In the genomic region with DNA sequence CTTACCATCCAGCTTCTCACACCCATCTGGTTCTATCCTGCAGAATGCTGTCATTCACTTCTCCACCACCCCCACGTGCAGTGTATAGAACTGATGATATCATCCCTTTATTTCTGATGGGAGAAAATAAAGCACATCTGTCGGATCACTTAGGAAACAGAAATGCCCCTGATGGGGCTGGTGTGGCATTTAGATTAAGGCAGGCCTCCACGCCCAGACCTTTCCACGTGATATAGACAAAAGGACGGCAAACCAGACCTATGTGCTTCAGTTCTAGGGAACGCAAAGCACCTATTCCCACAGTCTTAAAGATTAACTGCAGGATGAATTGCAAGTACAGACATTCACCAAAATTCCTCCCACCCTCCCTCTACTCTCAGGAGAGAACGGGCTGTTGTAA, we compare ENCODE assay signal across 1 cellular context.
A peak's percentile ranks its signal among the peaks of the same experiment; 100 is the strongest.
TF ChIP-seq lines count a peak whose summit lies in the region.

No MANE protein-coding gene starts in this region.

TF ChIP-seq in HEK293, 187 proteins besides CTCF, POLR2A, EP300 and RAD21 (continued from another document and continues in another):
- TF ChIP-seq, protein P1, sequence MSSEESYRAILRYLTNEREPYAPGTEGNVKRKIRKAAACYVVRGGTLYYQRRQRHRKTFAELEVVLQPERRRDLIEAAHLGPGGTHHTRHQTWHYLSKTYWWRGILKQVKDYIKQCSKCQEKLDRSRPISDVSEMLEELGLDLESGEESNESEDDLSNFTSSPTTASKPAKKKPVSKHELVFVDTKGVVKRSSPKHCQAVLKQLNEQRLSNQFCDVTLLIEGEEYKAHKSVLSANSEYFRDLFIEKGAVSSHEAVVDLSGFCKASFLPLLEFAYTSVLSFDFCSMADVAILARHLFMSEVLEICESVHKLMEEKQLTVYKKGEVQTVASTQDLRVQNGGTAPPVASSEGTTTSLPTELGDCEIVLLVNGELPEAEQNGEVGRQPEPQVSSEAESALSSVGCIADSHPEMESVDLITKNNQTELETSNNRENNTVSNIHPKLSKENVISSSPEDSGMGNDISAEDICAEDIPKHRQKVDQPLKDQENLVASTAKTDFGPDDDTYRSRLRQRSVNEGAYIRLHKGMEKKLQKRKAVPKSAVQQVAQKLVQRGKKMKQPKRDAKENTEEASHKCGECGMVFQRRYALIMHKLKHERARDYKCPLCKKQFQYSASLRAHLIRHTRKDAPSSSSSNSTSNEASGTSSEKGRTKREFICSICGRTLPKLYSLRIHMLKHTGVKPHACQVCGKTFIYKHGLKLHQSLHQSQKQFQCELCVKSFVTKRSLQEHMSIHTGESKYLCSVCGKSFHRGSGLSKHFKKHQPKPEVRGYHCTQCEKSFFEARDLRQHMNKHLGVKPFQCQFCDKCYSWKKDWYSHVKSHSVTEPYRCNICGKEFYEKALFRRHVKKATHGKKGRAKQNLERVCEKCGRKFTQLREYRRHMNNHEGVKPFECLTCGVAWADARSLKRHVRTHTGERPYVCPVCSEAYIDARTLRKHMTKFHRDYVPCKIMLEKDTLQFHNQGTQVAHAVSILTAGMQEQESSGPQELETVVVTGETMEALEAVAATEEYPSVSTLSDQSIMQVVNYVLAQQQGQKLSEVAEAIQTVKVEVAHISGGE (tag by site-specific recombination; conservative IDR thresholded peaks at IDR 0.05; ENCODE audit: low read depth), result no peak
- TF ChIP-seq, protein P2, sequence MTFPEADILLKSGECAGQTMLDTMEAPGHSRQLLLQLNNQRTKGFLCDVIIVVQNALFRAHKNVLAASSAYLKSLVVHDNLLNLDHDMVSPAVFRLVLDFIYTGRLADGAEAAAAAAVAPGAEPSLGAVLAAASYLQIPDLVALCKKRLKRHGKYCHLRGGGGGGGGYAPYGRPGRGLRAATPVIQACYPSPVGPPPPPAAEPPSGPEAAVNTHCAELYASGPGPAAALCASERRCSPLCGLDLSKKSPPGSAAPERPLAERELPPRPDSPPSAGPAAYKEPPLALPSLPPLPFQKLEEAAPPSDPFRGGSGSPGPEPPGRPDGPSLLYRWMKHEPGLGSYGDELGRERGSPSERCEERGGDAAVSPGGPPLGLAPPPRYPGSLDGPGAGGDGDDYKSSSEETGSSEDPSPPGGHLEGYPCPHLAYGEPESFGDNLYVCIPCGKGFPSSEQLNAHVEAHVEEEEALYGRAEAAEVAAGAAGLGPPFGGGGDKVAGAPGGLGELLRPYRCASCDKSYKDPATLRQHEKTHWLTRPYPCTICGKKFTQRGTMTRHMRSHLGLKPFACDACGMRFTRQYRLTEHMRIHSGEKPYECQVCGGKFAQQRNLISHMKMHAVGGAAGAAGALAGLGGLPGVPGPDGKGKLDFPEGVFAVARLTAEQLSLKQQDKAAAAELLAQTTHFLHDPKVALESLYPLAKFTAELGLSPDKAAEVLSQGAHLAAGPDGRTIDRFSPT (tag by site-specific recombination; IDR thresholded peaks at IDR 0.05), result no peak
- TF ChIP-seq ZNF510 (tag by site-specific recombination; IDR thresholded peaks at IDR 0.05; ENCODE audit: insufficient replicate concordance), result no peak
- no peak for TF ChIP-seq ZNF433 (tag by site-specific recombination; IDR thresholded peaks at IDR 0.05; ENCODE audit: low read depth)
- TF ChIP-seq ZNF596 (tag by site-specific recombination; IDR thresholded peaks at IDR 0.05), result no peak
- no peak for TF ChIP-seq ZNF133 (tag by site-specific recombination; IDR thresholded peaks at IDR 0.05)
- TF ChIP-seq ZNF560 (tag by site-specific recombination; IDR thresholded peaks at IDR 0.05; ENCODE audit: borderline replicate concordance), result no peak
- TF ChIP-seq, protein P3, sequence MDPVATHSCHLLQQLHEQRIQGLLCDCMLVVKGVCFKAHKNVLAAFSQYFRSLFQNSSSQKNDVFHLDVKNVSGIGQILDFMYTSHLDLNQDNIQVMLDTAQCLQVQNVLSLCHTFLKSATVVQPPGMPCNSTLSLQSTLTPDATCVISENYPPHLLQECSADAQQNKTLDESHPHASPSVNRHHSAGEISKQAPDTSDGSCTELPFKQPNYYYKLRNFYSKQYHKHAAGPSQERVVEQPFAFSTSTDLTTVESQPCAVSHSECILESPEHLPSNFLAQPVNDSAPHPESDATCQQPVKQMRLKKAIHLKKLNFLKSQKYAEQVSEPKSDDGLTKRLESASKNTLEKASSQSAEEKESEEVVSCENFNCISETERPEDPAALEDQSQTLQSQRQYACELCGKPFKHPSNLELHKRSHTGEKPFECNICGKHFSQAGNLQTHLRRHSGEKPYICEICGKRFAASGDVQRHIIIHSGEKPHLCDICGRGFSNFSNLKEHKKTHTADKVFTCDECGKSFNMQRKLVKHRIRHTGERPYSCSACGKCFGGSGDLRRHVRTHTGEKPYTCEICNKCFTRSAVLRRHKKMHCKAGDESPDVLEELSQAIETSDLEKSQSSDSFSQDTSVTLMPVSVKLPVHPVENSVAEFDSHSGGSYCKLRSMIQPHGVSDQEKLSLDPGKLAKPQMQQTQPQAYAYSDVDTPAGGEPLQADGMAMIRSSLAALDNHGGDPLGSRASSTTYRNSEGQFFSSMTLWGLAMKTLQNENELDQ (tag by site-specific recombination; IDR thresholded peaks at IDR 0.05; ENCODE audit: low read depth), result no peak
- no peak for TF ChIP-seq RBAK (tag by site-specific recombination; IDR thresholded peaks at IDR 0.05)
- TF ChIP-seq ZNF791 (tag by site-specific recombination; IDR thresholded peaks at IDR 0.05), result no peak
- no peak for TF ChIP-seq HOXC10 (CRISPR knock-in tag; IDR thresholded peaks at IDR 0.05)
- TF ChIP-seq ZNF223 (tag by site-specific recombination; IDR thresholded peaks at IDR 0.05), result no peak
- TF ChIP-seq, protein P4, sequence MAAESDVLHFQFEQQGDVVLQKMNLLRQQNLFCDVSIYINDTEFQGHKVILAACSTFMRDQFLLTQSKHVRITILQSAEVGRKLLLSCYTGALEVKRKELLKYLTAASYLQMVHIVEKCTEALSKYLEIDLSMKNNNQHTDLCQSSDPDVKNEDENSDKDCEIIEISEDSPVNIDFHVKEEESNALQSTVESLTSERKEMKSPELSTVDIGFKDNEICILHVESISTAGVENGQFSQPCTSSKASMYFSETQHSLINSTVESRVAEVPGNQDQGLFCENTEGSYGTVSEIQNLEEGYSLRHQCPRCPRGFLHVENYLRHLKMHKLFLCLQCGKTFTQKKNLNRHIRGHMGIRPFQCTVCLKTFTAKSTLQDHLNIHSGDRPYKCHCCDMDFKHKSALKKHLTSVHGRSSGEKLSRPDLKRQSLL (tag by site-specific recombination; IDR thresholded peaks at IDR 0.05), result no peak
- no peak for TF ChIP-seq ZNF18 (tag by site-specific recombination; IDR thresholded peaks at IDR 0.05)
- peak; percentile 36; the same call in 1 of the 2 replicates for TF ChIP-seq GLIS1 (tag by site-specific recombination; IDR thresholded peaks at IDR 0.05)
- TF ChIP-seq ZNF600 (tag by site-specific recombination; IDR thresholded peaks at IDR 0.05), result no peak
- no peak for TF ChIP-seq ZNF426 (tag by site-specific recombination; IDR thresholded peaks at IDR 0.05)
- no peak for TF ChIP-seq ZNF266 (tag by site-specific recombination; IDR thresholded peaks at IDR 0.05; ENCODE audit: low read depth)
- no peak for TF ChIP-seq ZNF10 (tag by site-specific recombination; IDR thresholded peaks at IDR 0.05)
- no peak for TF ChIP-seq ZNF174 (tag by site-specific recombination; IDR thresholded peaks at IDR 0.05)
- no peak for TF ChIP-seq ZNF138 (tag by site-specific recombination; IDR thresholded peaks at IDR 0.05; ENCODE audit: borderline replicate concordance)
- no peak for TF ChIP-seq ZNF416 (tag by site-specific recombination; IDR thresholded peaks at IDR 0.05)
- TF ChIP-seq KLF7 (tag by site-specific recombination; IDR thresholded peaks at IDR 0.05; ENCODE audit: borderline replicate concordance), result no peak
- TF ChIP-seq ZNF529 (tag by site-specific recombination; IDR thresholded peaks at IDR 0.05; ENCODE audit: insufficient replicate concordance), result no peak
- TF ChIP-seq PATZ1 (tag by site-specific recombination; IDR thresholded peaks at IDR 0.05), result 0 out of 2 replicates have a peak, but pooled peaks have one; percentile 10
- TF ChIP-seq ZNF513 (tag by site-specific recombination; IDR thresholded peaks at IDR 0.05), result no peak
- TF ChIP-seq ZBTB20 (tag by site-specific recombination; IDR thresholded peaks at IDR 0.05), result no peak
- TF ChIP-seq BCL11B (tag by site-specific recombination; IDR thresholded peaks at IDR 0.05; ENCODE audit: low read depth), result no peak
- TF ChIP-seq ZNF37A (tag by site-specific recombination; IDR thresholded peaks at IDR 0.05), result no peak
- TF ChIP-seq MEIS1 (CRISPR knock-in tag; IDR thresholded peaks at IDR 0.05; ENCODE audit: borderline replicate concordance), result no peak
- 0 out of 2 replicates have a peak, but pooled peaks have one; percentile 9 for TF ChIP-seq ZNF501 (tag by site-specific recombination; IDR thresholded peaks at IDR 0.05)
- TF ChIP-seq ZNF211 (tag by site-specific recombination; IDR thresholded peaks at IDR 0.05; ENCODE audit: low read depth), result no peak
- 0 out of 2 replicates have a peak, but pooled peaks have one; percentile 20 for TF ChIP-seq ZNF335 (tag by site-specific recombination; conservative IDR thresholded peaks at IDR 0.05)
- no peak for TF ChIP-seq ZNF239 (tag by site-specific recombination; IDR thresholded peaks at IDR 0.05)
- no peak for TF ChIP-seq ZNF398 (tag by site-specific recombination; IDR thresholded peaks at IDR 0.05)
- TF ChIP-seq, protein P5, sequence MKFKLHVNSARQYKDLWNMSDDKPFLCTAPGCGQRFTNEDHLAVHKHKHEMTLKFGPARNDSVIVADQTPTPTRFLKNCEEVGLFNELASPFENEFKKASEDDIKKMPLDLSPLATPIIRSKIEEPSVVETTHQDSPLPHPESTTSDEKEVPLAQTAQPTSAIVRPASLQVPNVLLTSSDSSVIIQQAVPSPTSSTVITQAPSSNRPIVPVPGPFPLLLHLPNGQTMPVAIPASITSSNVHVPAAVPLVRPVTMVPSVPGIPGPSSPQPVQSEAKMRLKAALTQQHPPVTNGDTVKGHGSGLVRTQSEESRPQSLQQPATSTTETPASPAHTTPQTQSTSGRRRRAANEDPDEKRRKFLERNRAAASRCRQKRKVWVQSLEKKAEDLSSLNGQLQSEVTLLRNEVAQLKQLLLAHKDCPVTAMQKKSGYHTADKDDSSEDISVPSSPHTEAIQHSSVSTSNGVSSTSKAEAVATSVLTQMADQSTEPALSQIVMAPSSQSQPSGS (tag by site-specific recombination; IDR thresholded peaks at IDR 0.05; ENCODE audit: low read depth), result peak; percentile 79
- TF ChIP-seq ZNF350 (tag by site-specific recombination; IDR thresholded peaks at IDR 0.05), result no peak
- TF ChIP-seq ZNF544 (tag by site-specific recombination; IDR thresholded peaks at IDR 0.05), result no peak
- no peak for TF ChIP-seq SCRT1 (tag by site-specific recombination; IDR thresholded peaks at IDR 0.05; ENCODE audit: borderline replicate concordance)
